In genomic region chr11:70568504-70569172, GRCh38 we compare ENCODE assay signal across 10 cellular contexts.
DNase-seq lines count a peak whose midpoint lies in the region; ATAC-seq and TF ChIP-seq lines count a peak whose summit lies in the region.
"Had no signal": no experiment of that assay in that cellular context is flagged by ENCODE, and none has a peak within 500 bp of the region (broad histone marks: within the 10 kb centered on the region; RNA-seq: fewer than 3 reads in every experiment).

No MANE protein-coding gene starts in this region.

- H3K27me3 Mint-ChIP-seq in nephron progenitor cell (ENCODE audit: low read depth, poor library complexity) = peaks cover 8% of the 10 kb centered on the region

- H3K9me3 ChIP-seq in NT2/D1 (ENCODE audit: insufficient read depth, low read length) (no peaks in the 10 kb centered on the region), esophagus squamous epithelium (no peaks in the 10 kb centered on the region)

- H3K9me3 Mint-ChIP-seq in nephron progenitor cell = peaks cover 2% of the 10 kb centered on the region

- no peak for TF ChIP-seq POLR2A in esophagus squamous epithelium (IDR thresholded peaks at IDR 0.05)

- DNase-seq in NT2/D1 (ENCODE audit: low read depth, low spot score) (peak; percentile 61), esophagus squamous epithelium (lab: John Stamatoyannopoulos, UW) (no peak), nephron progenitor cell (peak; percentile 66), DMS 273 treated with DMSO at 0.1 percent for 48 hours (lab: John Stamatoyannopoulos, UW) (no peak)
- DNase-seq in stimulated activated CD4-positive, alpha-beta T cell treated with anti-CD3 and anti-CD28 coated beads, Interleukin-2, amount 100 ng/mL, for 48 hours = no peak
- DNase-seq: SIG-M5 had no signal

- ATAC-seq in HG02938 (IDR thresholded peaks at IDR 0.05; ENCODE audit: unreplicated experiment) (no peak), HG03469 (IDR thresholded peaks at IDR 0.05; ENCODE audit: unreplicated experiment) (no peak)

- H3K27me3 ChIP-seq in ACC112 (ENCODE audit: insufficient read depth, low read length) = no peaks in the 10 kb centered on the region
- no peaks in the 10 kb centered on the region for H3K27me3 ChIP-seq in NT2/D1 (ENCODE audit: insufficient read depth, insufficient read length)
- H3K27me3 ChIP-seq in esophagus squamous epithelium = peaks cover 0 to 17% (median 0%) of the 10 kb centered on the region in 4 donors

- H3K4me1 ChIP-seq in ACC112 (ENCODE audit: control insufficient read depth, insufficient read depth, low read length, unreplicated experiment) = peaks cover 13% of the 10 kb centered on the region
- no peaks in the 10 kb centered on the region for H3K4me1 ChIP-seq in NT2/D1 (ENCODE audit: insufficient read depth, insufficient read length)
- peaks cover 15 to 22% (median 16%) of the 10 kb centered on the region in 3 donors for H3K4me1 ChIP-seq in esophagus squamous epithelium

- peaks cover 32% of the 10 kb centered on the region for H3K4me1 Mint-ChIP-seq in nephron progenitor cell

- H3K36me3 Mint-ChIP-seq in nephron progenitor cell (ENCODE audit: low read depth) = no peaks in the 10 kb centered on the region
- H3K36me3 Mint-ChIP-seq: CD8-positive, alpha-beta memory T cell had no signal

- intact Hi-C loops in esophagus squamous epithelium (cut with DNase I) = no loop called here

- peak overlapping the region; percentile 27 for H3K9ac ChIP-seq in NT2/D1 (ENCODE audit: insufficient read length, low read depth)

- H3K4me3 ChIP-seq in ACC112 (ENCODE audit: low read depth, low read length) = peak overlapping the region; percentile 86
- H3K4me3 ChIP-seq in NT2/D1 (ENCODE audit: insufficient read length, low read depth) = peak overlapping the region; percentile 36
- H3K4me3 ChIP-seq in esophagus squamous epithelium = peak overlapping the region; percentile 23 to 60 (median 41)

- H3K27ac Mint-ChIP-seq in nephron progenitor cell = no peak overlapping the region
- H3K27ac Mint-ChIP-seq: CD8-positive, alpha-beta memory T cell had no signal

- H3K36me3 ChIP-seq in ACC112 (ENCODE audit: insufficient read depth, low read length) = no peaks in the 10 kb centered on the region
- no peaks in the 10 kb centered on the region for H3K36me3 ChIP-seq in NT2/D1 (ENCODE audit: insufficient read depth, insufficient read length, low read length)
- H3K36me3 ChIP-seq in esophagus squamous epithelium = no peaks in the 10 kb centered on the region

- H3K4me3 Mint-ChIP-seq in nephron progenitor cell = peak overlapping the region; percentile 36
- H3K4me3 Mint-ChIP-seq: CD8-positive, alpha-beta memory T cell had no signal

- H2AFZ ChIP-seq in ACC112 (ENCODE audit: low read length, unreplicated experiment) = peak overlapping the region; percentile 87

- H3K27ac ChIP-seq in ACC112 (ENCODE audit: low read depth, low read length) = peak overlapping the region; percentile 56
- H3K27ac ChIP-seq in esophagus squamous epithelium = peak overlapping the region; percentile 45 to 76 (median 62)

- 47 to 54% methylated on average over 5 to 7 of the region's 16 CpGs for WGBS in esophagus squamous epithelium, 2 donors

- peak in 2 of 6 experiments; percentile 11 to 18 for TF ChIP-seq CTCF in esophagus squamous epithelium (IDR thresholded peaks at IDR 0.05)
- peak; percentile 29 for TF ChIP-seq CTCF in nephron progenitor cell (IDR thresholded peaks at IDR 0.05)

- H3K79me2 ChIP-seq in ACC112 (ENCODE audit: control insufficient read depth, insufficient read depth, low read length, unreplicated experiment) = no peaks in the 10 kb centered on the region

Comparison
In these comparisons a context has a peak if more than half of its experiments do, and no peak if none do; other contexts are left out.
1. H3K4me3 ChIP-seq: peak in every context shown above with its lines; median percentile 86 in ACC112; 41 in esophagus squamous epithelium; 36 in NT2/D1.
2. DNase-seq: peak in NT2/D1 (single experiment) and nephron progenitor cell (single experiment); none in esophagus squamous epithelium (single experiment), DMS 273 treated with DMSO at 0.1 percent for 48 hours (single experiment) and stimulated activated CD4-positive, alpha-beta T cell treated with anti-CD3 and anti-CD28 coated beads, Interleukin-2, amount 100 ng/mL, for 48 hours (0 of 2).